ENCODE assay signal across 22 cellular contexts in the genomic region with DNA sequence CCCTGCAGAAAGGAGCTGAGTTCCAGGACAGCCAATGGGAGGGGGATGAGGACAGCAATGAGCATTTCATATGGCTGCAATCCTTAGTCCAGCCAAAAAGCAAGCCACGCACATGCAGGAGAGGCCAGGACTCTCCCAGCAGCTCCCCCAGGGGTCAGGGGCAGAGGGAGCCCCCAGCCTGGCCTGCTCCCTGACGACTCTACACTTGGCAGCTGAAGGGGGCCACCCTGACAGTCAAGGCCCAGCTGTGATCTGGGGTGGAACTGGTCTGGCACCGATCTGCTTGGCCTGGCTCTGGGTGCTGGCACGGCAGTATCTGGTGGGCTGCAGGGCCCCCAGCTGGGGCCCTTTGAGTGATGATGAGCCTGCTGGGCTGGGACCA.
DNase-seq lines count a peak whose midpoint lies in the region; ATAC-seq and TF ChIP-seq lines count a peak whose summit lies in the region.
"Had no signal": no experiment of that assay in that cellular context is flagged by ENCODE, and none has a peak within 500 bp of the region (broad histone marks: within the 10 kb centered on the region; RNA-seq: fewer than 3 reads in every experiment).

No MANE protein-coding gene starts in this region.

- TF ChIP-seq POLR2A in uterus (IDR thresholded peaks at IDR 0.05), result no peak

- H3K27me3 Mint-ChIP-seq in effector memory CD8-positive, alpha-beta T cell, result peaks cover 0 to 36% of the 10 kb centered on the region in 2 donors
- H3K27me3 Mint-ChIP-seq: activated CD4-positive, alpha-beta T cell treated with anti-CD3 and anti-CD28 coated beads, Interleukin-2, amount 10 ng/mL, durations not matched to agents 24 days and 14 days; B cell; central memory CD8-positive, alpha-beta T cell had no signal

- H3K36me3 Mint-ChIP-seq in effector memory CD8-positive, alpha-beta T cell (ENCODE audit: insufficient read depth), result peaks cover 3% of the 10 kb centered on the region

- TF ChIP-seq CTCF in omental fat pad (IDR thresholded peaks at IDR 0.05), result no peak
- no peak for TF ChIP-seq CTCF in uterus (IDR thresholded peaks at IDR 0.05)

- H3K36me3 ChIP-seq in uterus, result no peaks in the 10 kb centered on the region
- H3K36me3 ChIP-seq: SJSA1, tibial artery, WERI-Rb-1 had no signal

- no peaks in the 10 kb centered on the region for H3K4me1 ChIP-seq in uterus
- H3K4me1 ChIP-seq: SJSA1 had no signal

- H3K9me3 Mint-ChIP-seq in effector memory CD8-positive, alpha-beta T cell, result peaks cover 7 to 8% of the 10 kb centered on the region in 2 donors
- H3K9me3 Mint-ChIP-seq: HFFc6 had no signal

- no peak overlapping the region for H3K27ac Mint-ChIP-seq in effector memory CD8-positive, alpha-beta T cell
- H3K27ac Mint-ChIP-seq: activated CD4-positive, alpha-beta T cell treated with anti-CD3 and anti-CD28 coated beads, Interleukin-2, amount 10 ng/mL, durations not matched to agents 24 days and 14 days; B cell; CD4-positive, alpha-beta memory T cell had no signal

- H3K4me3 ChIP-seq in uterus, result no peak overlapping the region
- H3K4me3 ChIP-seq: GM23338, SJSA1, tibial artery had no signal

- intact Hi-C loops in cardiac septum (cut with DNase I), result no loop called here
- intact Hi-C loops in left ventricle myocardium superior (cut with micrococcal nuclease), result no loop called here
- intact Hi-C loops in uterus (cut with DNase I; ENCODE audit: low total_unique reads), result no loop called here

- H3K27ac ChIP-seq in uterus, result peak overlapping the region; percentile 4 to 21
- H3K27ac ChIP-seq: SJSA1, tibial artery, WERI-Rb-1 had no signal

- no peaks in the 10 kb centered on the region for H3K4me1 Mint-ChIP-seq in effector memory CD8-positive, alpha-beta T cell (ENCODE audit: low read depth in 2 of 2)
- H3K4me1 Mint-ChIP-seq: activated CD4-positive, alpha-beta T cell treated with anti-CD3 and anti-CD28 coated beads, Interleukin-2, amount 10 ng/mL, durations not matched to agents 24 days and 14 days; B cell; central memory CD8-positive, alpha-beta T cell had no signal

- H3K9me3 ChIP-seq in uterus, result no peaks in the 10 kb centered on the region
- H3K9me3 ChIP-seq: tibial artery had no signal

- H3K4me3 Mint-ChIP-seq in effector memory CD8-positive, alpha-beta T cell, result no peak overlapping the region
- H3K4me3 Mint-ChIP-seq: activated CD4-positive, alpha-beta T cell treated with anti-CD3 and anti-CD28 coated beads, Interleukin-2, amount 10 ng/mL, durations not matched to agents 24 days and 14 days; activated T-cell treated with anti-CD3 and anti-CD28 coated beads, Interleukin-2, amount 50 U/mL, for 4 hours; B cell; CD4-positive, alpha-beta memory T cell; central memory CD8-positive, alpha-beta T cell; GM23338; HFFc6 had no signal

- DNase-seq in cardiac septum (ENCODE audit: low spot score) (peak; percentile 53), left ventricle myocardium superior (no peak), islet precursor cell (peak; percentile 38), omental fat pad (ENCODE audit: low spot score) (no peak), uterus (peak in 1 of 2 donors; percentile 14)
- DNase-seq in effector memory CD8-positive, alpha-beta T cell, result no peak
- no peak for DNase-seq in effector CD4-positive, alpha-beta T cell
- DNase-seq: activated CD4-positive, alpha-beta T cell treated with anti-CD3 and anti-CD28 coated beads, Interleukin-2, amount 10 ng/mL, durations not matched to agents 24 days and 14 days; activated T-cell treated with anti-CD3 and anti-CD28 coated beads, Interleukin-2, amount 50 U/mL, for 4 hours; CD4-positive, alpha-beta memory T cell; HFFc6; NCI-H1694; NCI-H446 treated with DMSO at 0.1 percent for 48 hours; NCI-H82; stimulated activated CD4-positive, alpha-beta T cell treated with anti-CD3 and anti-CD28 coated beads, Interleukin-4, amount 100 ng/mL, for 1 hour; WERI-Rb-1 had no signal

- no peaks in the 10 kb centered on the region for H3K27me3 ChIP-seq in uterus
- H3K27me3 ChIP-seq: SJSA1, tibial artery had no signal

- ATAC-seq in left ventricle myocardium superior (no peak), omental fat pad (ENCODE audit: low FRiP score) (peak; percentile 5), GM19463 (IDR thresholded peaks at IDR 0.05; ENCODE audit: unreplicated experiment) (no peak)
- ATAC-seq in effector memory CD8-positive, alpha-beta T cell (replicated peaks), result no peak
- ATAC-seq: activated T-cell treated with anti-CD3 and anti-CD28 coated beads, Interleukin-2, amount 50 U/mL, for 4 hours had no signal

Comparison
In these comparisons a context has a peak if more than half of its experiments do, and no peak if none do; other contexts are left out.
1. DNase-seq: peak in cardiac septum (single experiment) and islet precursor cell (single experiment); none in left ventricle myocardium superior (single experiment), omental fat pad (single experiment), effector memory CD8-positive, alpha-beta T cell (0 of 3) and effector CD4-positive, alpha-beta T cell (single experiment).